10 cellular contexts compared by ENCODE assay signal in genomic region chr1:234125283-234125682, GRCh38.
DNase-seq lines count a peak whose midpoint lies in the region; ATAC-seq, FAIRE-seq and TF ChIP-seq lines count a peak whose summit lies in the region.
"Had no signal": no experiment of that assay in that cellular context is flagged by ENCODE, and none has a peak within 500 bp of the region (broad histone marks: within the 10 kb centered on the region; RNA-seq: fewer than 3 reads in every experiment).

No MANE protein-coding gene starts in this region.

- H3K36me3 ChIP-seq in bronchial epithelial cell (ENCODE audit: control insufficient read depth, insufficient read depth, low read length): no peaks in the 10 kb centered on the region
- H3K36me3 ChIP-seq: adrenal gland had no signal

- no peaks in the 10 kb centered on the region for H3K27me3 ChIP-seq in bronchial epithelial cell (ENCODE audit: control insufficient read depth, insufficient read depth, low read length)

- peak; percentile 72 for TF ChIP-seq CTCF in bronchial epithelial cell (IDR thresholded peaks at IDR 0.05; ENCODE audit: insufficient read depth, low read length, severe bottlenecking)

- DNase-seq in COLO668 (lab: John Stamatoyannopoulos, UW; ENCODE audit: unreplicated experiment): peak; percentile 66
- DNase-seq in H54 (ENCODE audit: insufficient read length, low spot score): peak; percentile 37
- DNase-seq in NOMO-1 treated with dmso at 0.1 percent for 144 hours (lab: John Stamatoyannopoulos, UW; ENCODE audit: unreplicated experiment): peak; percentile 18
- peak; percentile 71 for DNase-seq in bronchial epithelial cell (ENCODE audit: low read depth)
- peak; percentile 13 to 45 (median 14) for DNase-seq in stimulated activated CD4-positive, alpha-beta T cell treated with anti-CD3 and anti-CD28 coated beads, Interleukin-12 subunit alpha, Interleukin-12 subunit beta, amount 100 ng/mL, for 48 hours (ENCODE audit: low read depth in 2 of 3, low spot score in 1 of 3)
- DNase-seq in DMS153 treated with DMSO at 0.1 percent for 48 hours (lab: John Stamatoyannopoulos, UW; ENCODE audit: unreplicated experiment): no peak

- ATAC-seq in GM21381 (IDR thresholded peaks at IDR 0.05; ENCODE audit: unreplicated experiment) (no peak), HG03045 (IDR thresholded peaks at IDR 0.05; ENCODE audit: unreplicated experiment) (no peak)

- TF ChIP-seq POLR2A in H54 (IDR thresholded peaks at IDR 0.05; ENCODE audit: low read depth, low read length): no peak

- H3K4me3 ChIP-seq in bronchial epithelial cell (ENCODE audit: low read depth, low read length): no peak overlapping the region
- H3K4me3 ChIP-seq: adrenal gland, skin epidermis had no signal

- FAIRE-seq in H54 (lab: Jason Lieb, UNC) (no peak), bronchial epithelial cell (lab: Jason Lieb, UNC) (no peak)
